ENCODE assay signal across 8 cellular contexts in genomic region chr9:76987594-76988200, GRCh38. TPM values are rescaled to one million over a fixed set of nuclear protein-coding genes. Genes with fewer than 3 reads are reported as not detected.
A peak's percentile ranks its signal among the peaks of the same experiment; 100 is the strongest.
DNase-seq lines count a peak whose midpoint lies in the region; TF ChIP-seq lines count a peak whose summit lies in the region.

No MANE protein-coding gene starts in this region.

- POLR2A ChIA-PET in OCI-LY7 (lab: Charles Lee), result interaction anchor here (0.5 kb wide), 1 partner anchor 247 kb away, joined by 5 read pairs; no protein-coding TSS in a partner anchor

- no peaks in the 10 kb centered on the region for H3K36me3 ChIP-seq in OCI-LY7 (ENCODE audit: insufficient read depth, low read length)

- CTCF ChIA-PET in OCI-LY7 (lab: Charles Lee; ENCODE audit: unreplicated experiment), result no interaction called here

- no peaks in the 10 kb centered on the region for H3K9me2 ChIP-seq in OCI-LY7 (ENCODE audit: insufficient read depth, low read length)

- H3K27ac ChIP-seq in OCI-LY7 (ENCODE audit: low read depth, low read length, poor library complexity, severe bottlenecking), result no peak overlapping the region

- BruUV-seq in OCI-LY7 (replicated peaks; lab: Mats Ljungman, UMichigan), result no TSS peak

- intact Hi-C loops in OCI-LY7 (cut with micrococcal nuclease; ENCODE audit: unreplicated experiment), result no loop called here

- H3K4me3 ChIP-seq in OCI-LY7 (ENCODE audit: low read depth, low read length, poor library complexity, severe bottlenecking), result no peak overlapping the region

- H3K9me3 ChIP-seq in OCI-LY7 (ENCODE audit: low read length), result no peaks in the 10 kb centered on the region

- no peaks in the 10 kb centered on the region for H3K4me1 ChIP-seq in OCI-LY7 (ENCODE audit: insufficient read depth, low read length, poor library complexity, severe bottlenecking)

- H3K4me2 ChIP-seq in OCI-LY7 (ENCODE audit: low read length), result no peak overlapping the region

- DNase-seq in G401 (ENCODE audit: low spot score), result peak; percentile 28
- peak; percentile 40 for DNase-seq in HPDE6-E6E7 (ENCODE audit: extremely low spot score)
- DNase-seq in OCI-LY7 (ENCODE audit: low spot score), result peak; percentile 22
- peak; percentile 52 for DNase-seq in epidermal melanocyte (ENCODE audit: insufficient read length, low spot score)
- DNase-seq in nucleus accumbens (lab: John Stamatoyannopoulos, UW), result peak in 36 of 56 donors; percentile 1 to 61 (median 28)
- no peak for DNase-seq in activated CD4-positive, alpha-beta T cell treated with anti-CD3 and anti-CD28 coated beads for 4 hours
- DNase-seq in ecto neural progenitor cell (ENCODE audit: low spot score), result no peak
- DNase-seq in GDM1 (lab: John Stamatoyannopoulos, UW), result no peak

- in situ Hi-C loops in G401 (cut with HindIII; ENCODE audit: low sequenced_read_pairs), result no loop called here

- H2AFZ ChIP-seq in OCI-LY7 (ENCODE audit: low read length), result no peak overlapping the region

- peak; percentile 71 for TF ChIP-seq CTCF in OCI-LY7 (conservative IDR thresholded peaks at IDR 0.05; ENCODE audit: low read length)

- H3K79me2 ChIP-seq in OCI-LY7 (ENCODE audit: insufficient read depth, low read depth, low read length), result no peaks in the 10 kb centered on the region

- H4K20me1 ChIP-seq in OCI-LY7 (ENCODE audit: insufficient read depth, low read length), result no peaks in the 10 kb centered on the region

RNA-seq across cellular contexts. Expression of gene FOXB2, which starts 31.8 kb away (rescaled TPM):
- not detected in 2 replicates for total RNA-seq in G401 (2014; rRNA removed; shearing (Covaris generic))
- total RNA-seq in OCI-LY7 (2014; rRNA removed; shearing (Covaris generic)), result not detected in 2 replicates
- not detected in 2 replicates for total RNA-seq in OCI-LY7 (2022)

Comparison
In these comparisons a context has a peak if more than half of its experiments do, and no peak if none do; other contexts are left out.
1. DNase-seq: peak in G401 (single experiment), HPDE6-E6E7 (single experiment), OCI-LY7 (single experiment), epidermal melanocyte (single experiment) and nucleus accumbens (36 of 56); none in activated CD4-positive, alpha-beta T cell treated with anti-CD3 and anti-CD28 coated beads for 4 hours (0 of 2), ecto neural progenitor cell (single experiment) and GDM1 (single experiment).